In the genomic region with DNA sequence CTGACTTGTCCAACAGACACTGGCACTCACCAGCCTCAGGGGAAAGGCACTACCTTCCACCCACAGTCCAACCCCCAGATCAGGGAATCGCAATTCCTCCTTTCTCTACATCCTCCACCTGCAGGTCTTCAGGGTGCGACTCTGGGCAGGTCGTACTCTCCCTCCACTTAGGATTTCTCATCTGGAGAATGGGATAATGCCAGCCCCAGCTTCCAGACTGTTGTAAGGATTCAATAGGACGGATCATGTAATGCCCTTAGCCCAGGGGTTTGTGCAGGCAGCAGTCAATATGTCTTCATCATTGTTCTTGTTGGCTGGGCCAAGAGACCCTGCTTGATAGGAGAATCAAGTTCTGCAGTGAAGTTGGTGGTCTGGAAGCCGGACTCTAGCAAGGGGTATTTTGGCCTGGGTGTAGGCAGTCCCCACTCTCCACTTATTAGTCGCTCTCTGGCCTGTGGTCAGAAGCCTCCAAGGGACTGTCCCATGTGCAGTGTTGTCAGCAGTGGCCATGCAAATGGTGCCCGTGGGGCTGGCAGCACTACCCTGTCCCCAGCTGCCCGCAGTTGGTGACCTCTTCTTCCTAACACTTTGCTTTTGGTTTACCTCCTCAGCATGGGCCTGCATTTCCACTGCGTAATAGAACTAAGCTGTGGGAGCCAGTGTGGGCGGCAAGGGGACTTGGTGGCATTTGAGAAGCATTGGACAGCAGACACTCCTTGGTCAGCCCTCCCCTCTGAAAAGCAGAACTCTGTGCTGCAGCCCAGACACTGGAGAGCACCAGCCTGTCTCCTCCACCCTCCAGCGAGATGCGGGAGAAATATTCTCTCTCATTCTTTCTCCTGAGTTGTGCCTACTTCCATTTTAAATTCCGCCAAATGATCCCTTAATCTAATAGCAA, we compare ENCODE assay signal across 1 cellular context.
TF ChIP-seq lines count a peak whose summit lies in the region.

No MANE protein-coding gene starts in this region.

TF ChIP-seq in H1, 55 proteins besides CTCF, POLR2A, EP300 and RAD21 (continued from another document):
- TF ChIP-seq CHD7 (IDR thresholded peaks at IDR 0.05; ENCODE audit: insufficient replicate concordance, low read length), result no peak
